In the genomic region with DNA sequence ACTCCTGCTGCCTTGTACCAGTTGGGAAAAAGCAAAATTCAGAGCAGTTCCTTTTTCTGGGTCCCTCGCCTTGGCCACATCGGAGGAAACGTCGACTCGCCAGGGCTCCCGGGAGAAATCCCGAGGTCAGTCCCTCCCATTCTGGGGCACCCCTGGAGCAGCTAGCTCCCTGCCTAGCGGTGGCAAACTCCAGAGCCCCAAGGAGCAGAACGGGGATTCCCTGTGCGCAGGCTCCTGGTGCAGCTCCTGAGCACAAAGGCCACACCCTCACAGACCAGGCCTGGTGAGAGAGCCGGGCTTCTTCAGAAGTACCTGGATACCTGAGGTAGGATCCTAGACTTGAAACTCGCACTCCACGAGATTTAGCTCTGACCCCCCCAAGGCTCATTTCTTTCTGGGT, we compare ENCODE assay signal across 20 cellular contexts. TPM values are rescaled to one million over a fixed set of nuclear protein-coding genes. Genes with fewer than 3 reads are reported as not detected.
DNase-seq lines count a peak whose midpoint lies in the region; ATAC-seq, FAIRE-seq and TF ChIP-seq lines count a peak whose summit lies in the region.
"Had no signal": no experiment of that assay in that cellular context is flagged by ENCODE, and none has a peak within 500 bp of the region (broad histone marks: within the 10 kb centered on the region; RNA-seq: fewer than 3 reads in every experiment).

No MANE protein-coding gene starts in this region.

- 53% methylated on average over 2 of the region's 13 CpGs for WGBS in right lobe of liver (ENCODE audit: insufficient coverage, low coverage, low lambda C conversion rate, missing lambda C conversion rate)

- no peak for ATAC-seq in right lobe of liver
- no peak for ATAC-seq in mucosa of descending colon
- ATAC-seq in GM18861 (IDR thresholded peaks at IDR 0.05; ENCODE audit: unreplicated experiment), result no peak
- ATAC-seq: A549 had no signal

- H3K36me3 Mint-ChIP-seq in astrocyte (ENCODE audit: low read depth, unreplicated experiment), result no peaks in the 10 kb centered on the region
- no peaks in the 10 kb centered on the region for H3K36me3 Mint-ChIP-seq in neural progenitor cell

- H3K4me3 ChIP-seq in astrocyte (ENCODE audit: insufficient read depth, low read depth, low read length) (no peak overlapping the region), iPS-15b (ENCODE audit: low read depth, low read length) (peak overlapping the region; percentile 93), neural progenitor cell (no peak overlapping the region), right lobe of liver (no peak overlapping the region), mucosa of descending colon (no peak overlapping the region)
- H3K4me3 ChIP-seq: A549, PC-9 had no signal

- H3K79me2 ChIP-seq in astrocyte (ENCODE audit: insufficient read depth, low read length) (no peaks in the 10 kb centered on the region), neural progenitor cell (ENCODE audit: low read depth) (no peaks in the 10 kb centered on the region)

- H3K4me3 Mint-ChIP-seq in astrocyte (ENCODE audit: unreplicated experiment), result peak overlapping the region; percentile 22
- H3K4me3 Mint-ChIP-seq in neural progenitor cell, result no peak overlapping the region

- no peak for FAIRE-seq in astrocyte (lab: Jason Lieb, UNC)
- FAIRE-seq: A549 had no signal

- no peaks in the 10 kb centered on the region for H4K20me1 ChIP-seq in astrocyte (ENCODE audit: insufficient read depth, low read length)
- peaks cover 6% of the 10 kb centered on the region for H4K20me1 ChIP-seq in neural progenitor cell (ENCODE audit: low read depth)

- H3K9ac ChIP-seq in astrocyte (ENCODE audit: low read length) (no peak overlapping the region), iPS-15b (ENCODE audit: low read depth, low read length) (peak overlapping the region; percentile 8), neural progenitor cell (no peak overlapping the region)

- H3F3A ChIP-seq in neural progenitor cell (ENCODE audit: low read depth), result peaks cover 16% of the 10 kb centered on the region

- peak; percentile 83 for DNase-seq in G401 (ENCODE audit: low spot score)
- DNase-seq in astrocyte (ENCODE audit: low read depth), result no peak
- peak; percentile 2 for DNase-seq in neural progenitor cell (ENCODE audit: low spot score)
- no peak for DNase-seq in right lobe of liver
- no peak for DNase-seq in NOMO-1 treated with dmso at 0.1 percent for 144 hours (lab: John Stamatoyannopoulos, UW; ENCODE audit: unreplicated experiment)
- no peak for DNase-seq in mucosa of descending colon
- DNase-seq: COR-L47, DMS153, EL, KG1, NCI-H1048, NCI-H2107, NCI-H345, PC-9 had no signal

- H3K27me3 Mint-ChIP-seq in astrocyte (ENCODE audit: low read depth, unreplicated experiment) (peaks cover 53% of the 10 kb centered on the region), neural progenitor cell (ENCODE audit: insufficient read depth, low read depth) (peaks cover 34% of the 10 kb centered on the region)

- intact Hi-C loops in right lobe of liver (cut with DNase I), result no loop called here
- intact Hi-C loops in mucosa of descending colon (cut with DNase I, micrococcal nuclease), result no loop called here

- in situ Hi-C loops in G401 (cut with HindIII; ENCODE audit: low sequenced_read_pairs), result no loop called here

- no peak overlapping the region for H3K27ac ChIP-seq in astrocyte (ENCODE audit: low read depth, low read length)
- no peak overlapping the region for H3K27ac ChIP-seq in neural progenitor cell
- H3K27ac ChIP-seq in right lobe of liver, result no peak overlapping the region
- H3K27ac ChIP-seq: A549, C4-2B, HL-60, PC-9 had no signal

- H3K27ac Mint-ChIP-seq in astrocyte (ENCODE audit: unreplicated experiment) (no peak overlapping the region), neural progenitor cell (no peak overlapping the region)

- H3K9me3 Mint-ChIP-seq in astrocyte (ENCODE audit: unreplicated experiment), result no peaks in the 10 kb centered on the region
- H3K9me3 Mint-ChIP-seq in neural progenitor cell, result peaks cover 2% of the 10 kb centered on the region

- H3K4me1 ChIP-seq in astrocyte (ENCODE audit: insufficient read depth, low read length), result no peaks in the 10 kb centered on the region
- peaks cover 7% of the 10 kb centered on the region for H3K4me1 ChIP-seq in iPS-15b (ENCODE audit: control insufficient read depth, insufficient read depth, low read length)
- H3K4me1 ChIP-seq in neural progenitor cell, result peaks cover 21% of the 10 kb centered on the region
- no peaks in the 10 kb centered on the region for H3K4me1 ChIP-seq in right lobe of liver
- no peaks in the 10 kb centered on the region for H3K4me1 ChIP-seq in mucosa of descending colon (ENCODE audit: low read depth)
- H3K4me1 ChIP-seq: A549 had no signal

- H3K4me1 Mint-ChIP-seq in astrocyte (ENCODE audit: low read depth, unreplicated experiment), result peaks cover 20% of the 10 kb centered on the region
- H3K4me1 Mint-ChIP-seq in neural progenitor cell, result peaks cover 24% of the 10 kb centered on the region

- H3K27me3 ChIP-seq in astrocyte (ENCODE audit: insufficient read depth, low read length), result peaks cover 26% of the 10 kb centered on the region
- H3K27me3 ChIP-seq in iPS-15b (ENCODE audit: control insufficient read depth, insufficient read depth, low read length), result peaks cover 73% of the 10 kb centered on the region
- peaks cover 67% of the 10 kb centered on the region for H3K27me3 ChIP-seq in neural progenitor cell
- H3K27me3 ChIP-seq in right lobe of liver, result no peaks in the 10 kb centered on the region

- H3K9me3 ChIP-seq in astrocyte (ENCODE audit: insufficient read depth, low read depth, low read length) (no peaks in the 10 kb centered on the region), iPS-15b (ENCODE audit: control insufficient read depth, insufficient read depth, low read length) (no peaks in the 10 kb centered on the region), neural progenitor cell (ENCODE audit: low read depth) (no peaks in the 10 kb centered on the region), right lobe of liver (no peaks in the 10 kb centered on the region), mucosa of descending colon (no peaks in the 10 kb centered on the region)
- H3K9me3 ChIP-seq: A549 had no signal

- H3K36me3 ChIP-seq in astrocyte (ENCODE audit: insufficient read depth, low read length) (no peaks in the 10 kb centered on the region), iPS-15b (ENCODE audit: control insufficient read depth, insufficient read depth, low read length) (no peaks in the 10 kb centered on the region), neural progenitor cell (no peaks in the 10 kb centered on the region), right lobe of liver (no peaks in the 10 kb centered on the region), mucosa of descending colon (ENCODE audit: low read depth) (no peaks in the 10 kb centered on the region)

- H2AFZ ChIP-seq in astrocyte (ENCODE audit: low read depth, low read length), result no peak overlapping the region
- no peak overlapping the region for H2AFZ ChIP-seq in neural progenitor cell (replicated peaks)
- H2AFZ ChIP-seq: PC-9 had no signal

- no peak for TF ChIP-seq POLR2A in right lobe of liver (IDR thresholded peaks at IDR 0.05)

- TF ChIP-seq CTCF in astrocyte (IDR thresholded peaks at IDR 0.05; ENCODE audit: insufficient read depth, low read depth, low read length) (no peak), neural progenitor cell (IDR thresholded peaks at IDR 0.05) (no peak), right lobe of liver (IDR thresholded peaks at IDR 0.05) (no peak), mucosa of descending colon (IDR thresholded peaks at IDR 0.05) (no peak)

- no peak overlapping the region for H3K4me2 ChIP-seq in astrocyte (ENCODE audit: low read length)
- H3K4me2 ChIP-seq in neural progenitor cell, result peak overlapping the region; percentile 100
- H3K4me2 ChIP-seq: A549, PC-9 had no signal

RNA-seq across cellular contexts. Expression of a gene that starts 2.6 kb away (rescaled TPM):
- total RNA-seq in G401 (2014; rRNA removed; shearing (Covaris generic)), result not detected in 2 replicates
- 1.6 and 5.7 TPM in 2 replicates for total RNA-seq in astrocyte
- 7.2 and 8.2 TPM in 2 replicates for total RNA-seq in neural progenitor cell (ENCODE audit: low replicate concordance)
- total RNA-seq in right lobe of liver, result not detected
- under 1 TPM in 2 of 3 donors, not detected in 1; 0.35 to 0.76 TPM for total RNA-seq in mucosa of descending colon
- total RNA-seq: M059J, PC-9 had no signal

Comparison
In these comparisons a context has a peak if more than half of its experiments do, and no peak if none do; other contexts are left out.
1. DNase-seq: peak in G401 (single experiment) and neural progenitor cell (single experiment); none in astrocyte (single experiment), right lobe of liver (0 of 3), NOMO-1 treated with dmso at 0.1 percent for 144 hours (single experiment) and mucosa of descending colon (0 of 3).